In the genomic region with DNA sequence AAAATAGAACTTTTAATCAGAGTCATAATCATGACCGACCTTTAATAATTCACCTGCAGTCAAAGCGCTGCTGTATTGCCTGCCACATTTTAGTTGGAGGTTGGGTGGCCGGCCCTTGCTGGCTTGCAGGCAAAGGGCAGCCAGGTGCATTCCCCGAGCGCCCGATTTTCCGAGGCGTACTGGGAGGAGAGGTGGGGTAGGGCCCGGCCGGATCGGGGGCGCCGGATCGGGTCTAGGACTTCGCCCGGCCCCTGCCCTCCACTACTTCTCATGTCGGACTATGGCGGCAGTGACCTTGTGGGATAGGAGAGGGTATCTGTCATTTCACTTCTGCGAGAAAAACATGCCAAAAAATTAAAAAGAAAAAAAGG, we compare ENCODE assay signal across 1 cellular context.
TF ChIP-seq lines count a peak whose summit lies in the region.

No MANE protein-coding gene starts in this region.

TF ChIP-seq in HEK293, 187 proteins besides CTCF, POLR2A, EP300 and RAD21 (continued from another document):
- TF ChIP-seq ZNF335 (tag by site-specific recombination; conservative IDR thresholded peaks at IDR 0.05) (no peak; the same call in 1 of the 2 replicates), ZNF548 (tag by site-specific recombination; IDR thresholded peaks at IDR 0.05) (no peak)
TF ChIP-seq in HEK293: peak in this region for 0.
